ENCODE assay signal across 13 cellular contexts in the genomic region with DNA sequence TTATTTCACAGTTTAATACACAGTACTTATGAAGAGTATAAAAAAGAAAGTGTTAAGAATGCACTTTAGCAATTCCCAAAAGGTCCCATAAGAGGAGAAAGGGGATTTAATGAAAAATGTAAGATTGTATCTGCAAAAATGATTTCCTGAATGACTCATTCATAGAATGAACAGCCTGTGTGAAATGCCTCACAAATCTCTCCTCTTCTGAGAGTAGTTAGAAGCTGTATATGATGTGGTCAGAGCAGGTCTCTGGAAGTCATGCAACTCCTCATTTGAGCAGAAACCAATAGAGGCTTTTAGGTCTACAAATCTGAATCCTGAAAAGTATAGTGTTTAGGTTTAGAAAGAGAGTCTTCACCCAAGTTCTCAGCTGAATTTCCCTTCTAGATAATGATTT.
DNase-seq lines count a peak whose midpoint lies in the region; ATAC-seq, FAIRE-seq and TF ChIP-seq lines count a peak whose summit lies in the region.
"Had no signal": no experiment of that assay in that cellular context is flagged by ENCODE, and none has a peak within 500 bp of the region (broad histone marks: within the 10 kb centered on the region; RNA-seq: fewer than 3 reads in every experiment).

No MANE protein-coding gene starts in this region.

- DNase-seq in EL (peak; percentile 38), HL-60 (ENCODE audit: low read depth in 1 of 2, low spot score in 1 of 2) (peak in 1 of 2 experiments; percentile 3), GM12878 (ENCODE audit: low read depth, low spot score) (no peak), HEK293T (ENCODE audit: extremely low spot score) (no peak), CD1c-positive myeloid dendritic cell (ENCODE audit: extremely low spot score) (no peak)
- DNase-seq in activated T-cell treated with anti-CD3 and anti-CD28 coated beads, Interleukin-2, amount 50 U/mL, for 72 hours, result no peak
- no peak for DNase-seq in stimulated activated CD8-positive, alpha-beta memory T cell treated with anti-CD3 and anti-CD28 coated beads, Interleukin-4, amount 100 ng/mL, for 48 hours
- DNase-seq: activated CD8-positive, alpha-beta memory T cell treated with anti-CD3 and anti-CD28 coated beads, Interleukin-2, amount 50 U/mL, for 4 hours; C1 segment of cervical spinal cord; naive thymus-derived CD4-positive, alpha-beta T cell; NCI-H2081 had no signal

- no peak overlapping the region for H2AFZ ChIP-seq in GM12878 (ENCODE audit: control insufficient read depth, low read depth, low read length)

- no peaks in the 10 kb centered on the region for H4K20me1 ChIP-seq in GM12878 (ENCODE audit: control insufficient read depth, insufficient read depth)

- no peaks in the 10 kb centered on the region for H3K27me3 ChIP-seq in HL-60 (ENCODE audit: insufficient read depth, poor library complexity, severe bottlenecking)
- no peaks in the 10 kb centered on the region for H3K27me3 ChIP-seq in GM12878 (replicated peaks in 1 of 2; ENCODE audit: control insufficient read depth in 2 of 2, insufficient read depth in 2 of 2, low read length in 1 of 2)

- no peak overlapping the region for H3K4me2 ChIP-seq in GM12878 (ENCODE audit: control insufficient read depth, insufficient read depth)

- CTCF ChIA-PET in GM12878 (lab: Yijun Ruan, JAX) (no interaction called here), HEK293T (lab: Yijun Ruan, JAX) (no interaction called here)

- no peak overlapping the region for H3K9ac ChIP-seq in GM12878 (ENCODE audit: control insufficient read depth, insufficient read depth, low read length)

- no peak overlapping the region for H3K4me3 Mint-ChIP-seq in activated T-cell treated with anti-CD3 and anti-CD28 coated beads, Interleukin-2, amount 50 U/mL, for 72 hours
- H3K4me3 Mint-ChIP-seq: naive thymus-derived CD4-positive, alpha-beta T cell had no signal

- peaks cover 5% of the 10 kb centered on the region in 2 donors for H3K9me3 Mint-ChIP-seq in activated T-cell treated with anti-CD3 and anti-CD28 coated beads, Interleukin-2, amount 50 U/mL, for 72 hours

- H3K4me1 Mint-ChIP-seq in activated T-cell treated with anti-CD3 and anti-CD28 coated beads, Interleukin-2, amount 50 U/mL, for 72 hours (ENCODE audit: low read depth), result no peaks in the 10 kb centered on the region

- H3K36me3 Mint-ChIP-seq in activated T-cell treated with anti-CD3 and anti-CD28 coated beads, Interleukin-2, amount 50 U/mL, for 72 hours (ENCODE audit: insufficient read depth in 2 of 2), result no peaks in the 10 kb centered on the region
- H3K36me3 Mint-ChIP-seq: naive thymus-derived CD4-positive, alpha-beta T cell had no signal

- SMC1A ChIA-PET in GM12878 (lab: Charles Lee; ENCODE audit: uncharacterized antibody, unreplicated experiment), result no interaction called here

- TF ChIP-seq POLR2A in GM12878 (IDR thresholded peaks at IDR 0.05; ENCODE audit: low read depth, low read length), result no peak

- no peak overlapping the region for H3K4me3 ChIP-seq in HL-60 (replicated peaks; ENCODE audit: insufficient read depth, low read length)
- H3K4me3 ChIP-seq in GM12878, result no peak overlapping the region

- RAD21 ChIA-PET in GM12878 (lab: Charles Lee; ENCODE audit: unreplicated experiment), result no interaction called here

- H3K27ac ChIP-seq in HL-60 (replicated peaks) (peak overlapping the region; percentile 9), GM12878 (ENCODE audit: control insufficient read depth, insufficient read depth) (no peak overlapping the region)

- TF ChIP-seq CTCF in HL-60 (IDR thresholded peaks at IDR 0.05; ENCODE audit: insufficient read depth, low read length) (no peak), GM12878 (IDR thresholded peaks at IDR 0.05 in 2 of 3, conservative IDR thresholded peaks at IDR 0.05 in 1 of 3; ENCODE audit: control insufficient read depth in 2 of 3, extremely low read depth in 1 of 3, insufficient read depth in 1 of 3, low read depth in 3 of 3, low read length in 3 of 3) (no peak)

- no peaks in the 10 kb centered on the region for H3K4me1 ChIP-seq in GM12878 (ENCODE audit: control insufficient read depth, insufficient read depth, low read length)

- peak; percentile 60 for ATAC-seq in GM21576 (IDR thresholded peaks at IDR 0.05; ENCODE audit: unreplicated experiment)
- peak; percentile 88 for ATAC-seq in GM12878
- no peak for ATAC-seq in activated T-cell treated with anti-CD3 and anti-CD28 coated beads, Interleukin-2, amount 50 U/mL, for 72 hours (replicated peaks in 1 of 2)
- ATAC-seq: naive thymus-derived CD4-positive, alpha-beta T cell had no signal

- no peak for TF ChIP-seq RAD21 in GM12878 (IDR thresholded peaks at IDR 0.05; ENCODE audit: insufficient read depth, low read depth, low read length)

- no peaks in the 10 kb centered on the region for H3K27me3 Mint-ChIP-seq in activated T-cell treated with anti-CD3 and anti-CD28 coated beads, Interleukin-2, amount 50 U/mL, for 72 hours (ENCODE audit: low read depth)
- H3K27me3 Mint-ChIP-seq: naive thymus-derived CD4-positive, alpha-beta T cell had no signal

- no peak for TF ChIP-seq EP300 in GM12878 (IDR thresholded peaks at IDR 0.05; ENCODE audit: borderline replicate concordance in 1 of 2, control insufficient read depth in 1 of 2, low read depth in 2 of 2, low read length in 2 of 2)

- H3K79me2 ChIP-seq in GM12878 (ENCODE audit: control insufficient read depth, insufficient read depth, low read length), result no peaks in the 10 kb centered on the region

- intact Hi-C loops in GM12878 (cut with micrococcal nuclease; ENCODE audit: unreplicated experiment), result no loop called here

- no peaks in the 10 kb centered on the region for H3K9me3 ChIP-seq in GM12878 (replicated peaks; ENCODE audit: control insufficient read depth, insufficient read depth, low read length)

- POLR2A ChIA-PET in GM12878 (lab: Charles Lee), result no interaction called here
- POLR2A ChIA-PET in HEK293T (lab: Yijun Ruan, JAX), result no interaction called here

- no peak overlapping the region for H3K27ac Mint-ChIP-seq in activated T-cell treated with anti-CD3 and anti-CD28 coated beads, Interleukin-2, amount 50 U/mL, for 72 hours
- H3K27ac Mint-ChIP-seq: naive thymus-derived CD4-positive, alpha-beta T cell had no signal

- FAIRE-seq in GM12878 (lab: Jason Lieb, UNC), result no peak
- FAIRE-seq: GM12891 had no signal

- no TSS peak for BruUV-seq in GM12878 (replicated peaks; lab: Mats Ljungman, UMichigan)

- in situ Hi-C loops in GM12878 (cut with MboI), result no loop called here

- no peaks in the 10 kb centered on the region for H3K36me3 ChIP-seq in GM12878 (ENCODE audit: control insufficient read depth in 2 of 2, insufficient read depth in 2 of 2, low read length in 1 of 2)

TF ChIP-seq in GM12878, 131 proteins besides CTCF, POLR2A, EP300 and RAD21 (continues in another document):
- TF ChIP-seq ELK1 (IDR thresholded peaks at IDR 0.05; ENCODE audit: low read depth, low read length) (no peak), JUNB (IDR thresholded peaks at IDR 0.05) (peak; percentile 62; the same call in 1 of the 2 replicates), TCF12 (IDR thresholded peaks at IDR 0.05; ENCODE audit: low read depth, low read length) (no peak)
- TF ChIP-seq, protein P1, sequence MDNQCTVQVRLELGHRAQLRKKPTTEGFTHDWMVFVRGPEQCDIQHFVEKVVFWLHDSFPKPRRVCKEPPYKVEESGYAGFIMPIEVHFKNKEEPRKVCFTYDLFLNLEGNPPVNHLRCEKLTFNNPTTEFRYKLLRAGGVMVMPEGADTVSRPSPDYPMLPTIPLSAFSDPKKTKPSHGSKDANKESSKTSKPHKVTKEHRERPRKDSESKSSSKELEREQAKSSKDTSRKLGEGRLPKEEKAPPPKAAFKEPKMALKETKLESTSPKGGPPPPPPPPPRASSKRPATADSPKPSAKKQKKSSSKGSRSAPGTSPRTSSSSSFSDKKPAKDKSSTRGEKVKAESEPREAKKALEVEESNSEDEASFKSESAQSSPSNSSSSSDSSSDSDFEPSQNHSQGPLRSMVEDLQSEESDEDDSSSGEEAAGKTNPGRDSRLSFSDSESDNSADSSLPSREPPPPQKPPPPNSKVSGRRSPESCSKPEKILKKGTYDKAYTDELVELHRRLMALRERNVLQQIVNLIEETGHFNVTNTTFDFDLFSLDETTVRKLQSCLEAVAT (IDR thresholded peaks at IDR 0.05), result no peak

TF ChIP-seq in HEK293T, 16 proteins besides CTCF, POLR2A, EP300 and RAD21:
- no peak for TF ChIP-seq LEF1 (IDR thresholded peaks at IDR 0.05; ENCODE audit: borderline replicate concordance)
- no peak for TF ChIP-seq FOXM1 (IDR thresholded peaks at IDR 0.05; ENCODE audit: borderline replicate concordance)
- no peak for TF ChIP-seq FOXK2 (IDR thresholded peaks at IDR 0.05)
- TF ChIP-seq SUZ12 (IDR thresholded peaks at IDR 0.05), result no peak
- no peak for TF ChIP-seq SP1 (IDR thresholded peaks at IDR 0.05)
- no peak for TF ChIP-seq HDGF (IDR thresholded peaks at IDR 0.05; ENCODE audit: borderline replicate concordance)
- no peak for TF ChIP-seq ARNT (IDR thresholded peaks at IDR 0.05)
- no peak for TF ChIP-seq BHLHE40 (IDR thresholded peaks at IDR 0.05; ENCODE audit: borderline replicate concordance)
- TF ChIP-seq ELF4 (IDR thresholded peaks at IDR 0.05), result no peak
- no peak for TF ChIP-seq CTBP1 (IDR thresholded peaks at IDR 0.05; ENCODE audit: borderline replicate concordance)
- no peak for TF ChIP-seq PKNOX1 (IDR thresholded peaks at IDR 0.05)
- TF ChIP-seq ZNF384 (IDR thresholded peaks at IDR 0.05), result no peak
- TF ChIP-seq FOXA1 (IDR thresholded peaks at IDR 0.05), result no peak

Comparison
In these comparisons a context has a peak if more than half of its experiments do, and no peak if none do; other contexts are left out.
1. ATAC-seq: peak in GM21576 (single experiment) and GM12878 (single experiment); none in activated T-cell treated with anti-CD3 and anti-CD28 coated beads, Interleukin-2, amount 50 U/mL, for 72 hours (0 of 2).